ENCODE assay signal across 16 cellular contexts in genomic region chr11:10522276-10522675, GRCh38. TPM values are rescaled to one million over a fixed set of nuclear protein-coding genes. Genes with fewer than 3 reads are reported as not detected.
DNase-seq lines count a peak whose midpoint lies in the region; ATAC-seq and TF ChIP-seq lines count a peak whose summit lies in the region.
"Had no signal": no experiment of that assay in that cellular context is flagged by ENCODE, and none has a peak within 500 bp of the region (broad histone marks: within the 10 kb centered on the region; RNA-seq: fewer than 3 reads in every experiment).

No MANE protein-coding gene starts in this region.

- no peaks in the 10 kb centered on the region for H3K9me3 ChIP-seq in lower lobe of right lung
- H3K9me3 ChIP-seq in suprapubic skin: no peaks in the 10 kb centered on the region
- H3K9me3 ChIP-seq in osteoblast (ENCODE audit: low read depth, low read length): no peaks in the 10 kb centered on the region
- H3K9me3 ChIP-seq: gastroesophageal sphincter had no signal

- peaks cover 29% of the 10 kb centered on the region for H3K4me1 Mint-ChIP-seq in chondrocyte (ENCODE audit: low read depth)

- H3K4me3 Mint-ChIP-seq in chondrocyte (ENCODE audit: unreplicated experiment): no peak overlapping the region
- H3K4me3 Mint-ChIP-seq: activated naive CD4-positive, alpha-beta T cell treated with anti-CD3 and anti-CD28 coated beads for 36 hours; stimulated activated effector memory CD8-positive, alpha-beta T cell treated with anti-CD3 and anti-CD28 coated beads, Interleukin-12 subunit alpha, Interleukin-12 subunit beta, amount 100 ng/mL, for 72 hours had no signal

- 59% methylated on average over 1 of the region's 1 CpG for WGBS in suprapubic skin

- H2AFZ ChIP-seq in osteoblast (ENCODE audit: low read length): no peak overlapping the region

- no peak overlapping the region for H3K4me2 ChIP-seq in osteoblast (ENCODE audit: insufficient read depth, low read length)

- in situ Hi-C loops in G401 (cut with HindIII; ENCODE audit: low sequenced_read_pairs): no loop called here

- ATAC-seq in lower lobe of right lung: no peak
- ATAC-seq in GM21529 (IDR thresholded peaks at IDR 0.05; ENCODE audit: unreplicated experiment): no peak
- ATAC-seq: gastroesophageal sphincter; stimulated activated effector memory CD8-positive, alpha-beta T cell treated with anti-CD3 and anti-CD28 coated beads, Interleukin-12 subunit alpha, Interleukin-12 subunit beta, amount 100 ng/mL, for 72 hours had no signal

- intact Hi-C loops in lower lobe of right lung (cut with DNase I): no loop called here

- DNase-seq in G401 (ENCODE audit: low spot score): peak; percentile 3
- no peak for DNase-seq in chondrocyte (ENCODE audit: low spot score)
- DNase-seq in lower lobe of right lung: no peak
- DNase-seq in suprapubic skin (ENCODE audit: low spot score in 2 of 2): no peak
- DNase-seq in osteoblast (ENCODE audit: insufficient read length, low spot score, missing footprints): no peak
- no peak for DNase-seq in NCI-H2227 (lab: John Stamatoyannopoulos, UW; ENCODE audit: unreplicated experiment)
- no peak for DNase-seq in iPS-NIHi7 (ENCODE audit: extremely low spot score)
- DNase-seq: activated CD4-positive, alpha-beta T cell treated with anti-CD3 and anti-CD28 coated beads, Interleukin-2, amount 50 U/mL, for 4 hours; activated naive CD4-positive, alpha-beta T cell treated with anti-CD3 and anti-CD28 coated beads for 36 hours; DND-41; SHP77; stimulated activated CD4-positive, alpha-beta T cell treated with anti-CD3 and anti-CD28 coated beads, Interleukin-15, amount 100 ng/mL, for 24 hours had no signal

- TF ChIP-seq CTCF in chondrocyte (IDR thresholded peaks at IDR 0.05): no peak
- TF ChIP-seq CTCF in lower lobe of right lung (IDR thresholded peaks at IDR 0.05): no peak
- no peak for TF ChIP-seq CTCF in suprapubic skin (IDR thresholded peaks at IDR 0.05)
- TF ChIP-seq CTCF in osteoblast (IDR thresholded peaks at IDR 0.05; ENCODE audit: extremely low read depth, low read depth, low read length): no peak

- H3K27me3 ChIP-seq in lower lobe of right lung (ENCODE audit: low read depth): no peaks in the 10 kb centered on the region
- no peaks in the 10 kb centered on the region for H3K27me3 ChIP-seq in suprapubic skin
- H3K27me3 ChIP-seq in osteoblast (ENCODE audit: insufficient read depth, low read length): no peaks in the 10 kb centered on the region
- H3K27me3 ChIP-seq: gastroesophageal sphincter had no signal

- no peaks in the 10 kb centered on the region for H4K20me1 ChIP-seq in osteoblast (ENCODE audit: insufficient read depth, low read length)

- no peaks in the 10 kb centered on the region for H3K27me3 Mint-ChIP-seq in chondrocyte (ENCODE audit: low read depth)

- no peaks in the 10 kb centered on the region for H3K9me3 Mint-ChIP-seq in chondrocyte (ENCODE audit: low read depth)
- H3K9me3 Mint-ChIP-seq: activated naive CD4-positive, alpha-beta T cell treated with anti-CD3 and anti-CD28 coated beads for 36 hours; stimulated activated effector memory CD8-positive, alpha-beta T cell treated with anti-CD3 and anti-CD28 coated beads, Interleukin-12 subunit alpha, Interleukin-12 subunit beta, amount 100 ng/mL, for 72 hours had no signal

- H3K36me3 Mint-ChIP-seq in chondrocyte (ENCODE audit: low read depth): peaks cover 24% of the 10 kb centered on the region

- TF ChIP-seq EP300 in suprapubic skin (IDR thresholded peaks at IDR 0.05): no peak

- H3K27ac ChIP-seq in lower lobe of right lung (peak overlapping the region; percentile 5), suprapubic skin (peak overlapping the region; percentile 72), osteoblast (ENCODE audit: low read depth, low read length) (no peak overlapping the region)

- no peaks in the 10 kb centered on the region for H3K79me2 ChIP-seq in osteoblast (ENCODE audit: insufficient read depth, low read length)

- no peak for TF ChIP-seq POLR2A in suprapubic skin (IDR thresholded peaks at IDR 0.05)

- H3K4me1 ChIP-seq in lower lobe of right lung (peaks cover 13% of the 10 kb centered on the region), suprapubic skin (peaks cover 28% of the 10 kb centered on the region), osteoblast (ENCODE audit: insufficient read depth, low read length) (peaks cover 6% of the 10 kb centered on the region)

- peaks cover 78% of the 10 kb centered on the region for H3K36me3 ChIP-seq in lower lobe of right lung
- peaks cover 55% of the 10 kb centered on the region for H3K36me3 ChIP-seq in suprapubic skin
- peaks cover 56% of the 10 kb centered on the region for H3K36me3 ChIP-seq in osteoblast (ENCODE audit: insufficient read depth, low read length)

- H3K4me3 ChIP-seq in lower lobe of right lung: no peak overlapping the region
- no peak overlapping the region for H3K4me3 ChIP-seq in suprapubic skin
- H3K4me3 ChIP-seq in osteoblast (ENCODE audit: insufficient read depth, low read length): no peak overlapping the region
- H3K4me3 ChIP-seq: gastroesophageal sphincter had no signal

- peak overlapping the region; percentile 1 for H3K27ac Mint-ChIP-seq in chondrocyte (ENCODE audit: unreplicated experiment)
- H3K27ac Mint-ChIP-seq: activated naive CD4-positive, alpha-beta T cell treated with anti-CD3 and anti-CD28 coated beads for 36 hours; stimulated activated effector memory CD8-positive, alpha-beta T cell treated with anti-CD3 and anti-CD28 coated beads, Interleukin-12 subunit alpha, Interleukin-12 subunit beta, amount 100 ng/mL, for 72 hours had no signal

RNA-seq across cellular contexts. Expression of gene RNF141, which starts 18.7 kb away (rescaled TPM):
- total RNA-seq in G401 (2014; rRNA removed; shearing (Covaris generic)): 24.2 and 27.7 TPM in 2 replicates
- total RNA-seq in chondrocyte (18.9 to 35.9 TPM (median 30.4 TPM) in 3 replicates), lower lobe of right lung (55.2 TPM), suprapubic skin (10 to 100 TPM; 68.2 to 83.4 (median 73.7) TPM), osteoblast (27.4 and 29.3 TPM in 2 replicates)

RNA-seq across cellular contexts. Expression of gene LYVE1, which starts 46.2 kb away (rescaled TPM):
- not detected in 2 replicates for total RNA-seq in G401 (2014; rRNA removed; shearing (Covaris generic))
- total RNA-seq in chondrocyte: 1.2 to 5.2 TPM (median 3.5 TPM) in 3 replicates
- 95.2 TPM for total RNA-seq in lower lobe of right lung
- 10 to 100 TPM in 2 of 4 donors, 1 to 10 TPM in 2; 3.9 to 17.0 (median 11.1) TPM for total RNA-seq in suprapubic skin
- total RNA-seq in osteoblast: not detected in 2 replicates
- total RNA-seq: activated naive CD4-positive, alpha-beta T cell treated with anti-CD3 and anti-CD28 coated beads for 36 hours; OCI-LY7 had no signal
